In the genomic region with DNA sequence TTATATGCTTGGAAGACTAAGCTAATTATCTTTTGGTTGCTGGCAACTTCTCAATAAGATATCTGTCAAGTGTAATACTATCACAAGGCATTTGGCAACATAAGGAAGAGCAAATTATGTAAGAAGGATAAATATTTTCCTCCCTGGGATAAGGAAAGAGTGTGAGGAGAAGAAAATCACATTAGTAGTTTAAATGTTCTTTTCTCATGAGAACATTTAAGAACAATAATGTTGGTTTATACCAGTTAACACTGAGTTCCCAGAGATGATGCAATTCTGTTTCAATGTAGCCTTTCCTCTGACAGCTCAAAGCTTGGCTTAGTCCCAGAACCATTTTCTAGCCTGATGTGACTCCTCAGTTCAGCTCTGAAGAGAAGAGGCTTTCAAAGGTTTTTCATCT, we compare ENCODE assay signal across 9 cellular contexts.
DNase-seq lines count a peak whose midpoint lies in the region; ATAC-seq and TF ChIP-seq lines count a peak whose summit lies in the region.
"Had no signal": no experiment of that assay in that cellular context is flagged by ENCODE, and none has a peak within 500 bp of the region (broad histone marks: within the 10 kb centered on the region; RNA-seq: fewer than 3 reads in every experiment).

No MANE protein-coding gene starts in this region.

- H3K27me3 Mint-ChIP-seq in activated naive CD8-positive, alpha-beta T cell treated with anti-CD3 and anti-CD28 coated beads for 36 hours: peaks cover 17% of the 10 kb centered on the region

- no peak overlapping the region for H3K4me3 ChIP-seq in choroid plexus epithelial cell (ENCODE audit: low read depth, low read length)

- DNase-seq in ACHN: peak; percentile 21
- peak; percentile 11 for DNase-seq in NCI-H1105 (lab: John Stamatoyannopoulos, UW)
- DNase-seq in choroid plexus epithelial cell (ENCODE audit: low read depth): peak; percentile 88
- DNase-seq in lung microvascular endothelial cell (ENCODE audit: low read depth in 2 of 2): peak; percentile 39 to 64
- DNase-seq in islet precursor cell: no peak
- no peak for DNase-seq in COLO668 (lab: John Stamatoyannopoulos, UW; ENCODE audit: unreplicated experiment)
- no peak for DNase-seq in activated naive CD8-positive, alpha-beta T cell treated with anti-CD3 and anti-CD28 coated beads for 36 hours
- DNase-seq: CD4-positive, alpha-beta memory T cell had no signal

- H3K27ac Mint-ChIP-seq in activated naive CD8-positive, alpha-beta T cell treated with anti-CD3 and anti-CD28 coated beads for 36 hours: no peak overlapping the region
- H3K27ac Mint-ChIP-seq: CD4-positive, alpha-beta memory T cell had no signal

- in situ Hi-C loops in ACHN (cut with HindIII; ENCODE audit: low pct_ligation_motif_present, low pct_unique_long_range_greater_than_20kb, low sequenced_read_pairs): no loop called here

- no peaks in the 10 kb centered on the region for H3K4me1 Mint-ChIP-seq in activated naive CD8-positive, alpha-beta T cell treated with anti-CD3 and anti-CD28 coated beads for 36 hours
- H3K4me1 Mint-ChIP-seq: CD4-positive, alpha-beta memory T cell had no signal

- no peaks in the 10 kb centered on the region for H3K36me3 Mint-ChIP-seq in activated naive CD8-positive, alpha-beta T cell treated with anti-CD3 and anti-CD28 coated beads for 36 hours
- H3K36me3 Mint-ChIP-seq: CD4-positive, alpha-beta memory T cell had no signal

- no peak for ATAC-seq in HG03175 (IDR thresholded peaks at IDR 0.05; ENCODE audit: unreplicated experiment)

- no peak for TF ChIP-seq CTCF in choroid plexus epithelial cell (conservative IDR thresholded peaks at IDR 0.05; ENCODE audit: low read depth, low read length)

- no peaks in the 10 kb centered on the region for H3K9me3 Mint-ChIP-seq in activated naive CD8-positive, alpha-beta T cell treated with anti-CD3 and anti-CD28 coated beads for 36 hours
- H3K9me3 Mint-ChIP-seq: CD4-positive, alpha-beta memory T cell had no signal

- H3K4me3 Mint-ChIP-seq in activated naive CD8-positive, alpha-beta T cell treated with anti-CD3 and anti-CD28 coated beads for 36 hours: no peak overlapping the region
- H3K4me3 Mint-ChIP-seq: CD4-positive, alpha-beta memory T cell had no signal

Comparison
In these comparisons a context has a peak if more than half of its experiments do, and no peak if none do; other contexts are left out.
1. DNase-seq: peak in ACHN (single experiment), NCI-H1105 (single experiment), choroid plexus epithelial cell (single experiment) and lung microvascular endothelial cell (2 of 2); none in islet precursor cell (single experiment), COLO668 (single experiment) and activated naive CD8-positive, alpha-beta T cell treated with anti-CD3 and anti-CD28 coated beads for 36 hours (single experiment).